ENCODE assay signal across 8 cellular contexts in genomic region chr1:27555700-27556424, GRCh38.
DNase-seq lines count a peak whose midpoint lies in the region; ATAC-seq lines count a peak whose summit lies in the region.

No MANE protein-coding gene starts in this region.

- H3K27ac Mint-ChIP-seq in T-helper 2 cell treated with Interferon-gamma antibody and Interleukin-4, amounts not matched to agents 5 μg/mL and 100 μg/mL, for 36 hours = peak overlapping the region; percentile 89
- peak overlapping the region; percentile 79 for H3K27ac Mint-ChIP-seq in stimulated activated memory B cell treated with anti-CD40 and anti-IgM and Interleukin-4, amounts not matched to agents 10 μg/mL and 1 μg/mL and 100 μg/mL, for 72 hours

- H3K4me1 Mint-ChIP-seq in T-helper 2 cell treated with Interferon-gamma antibody and Interleukin-4, amounts not matched to agents 5 μg/mL and 100 μg/mL, for 36 hours (ENCODE audit: low read depth) = peaks cover 23% of the 10 kb centered on the region
- H3K4me1 Mint-ChIP-seq in stimulated activated memory B cell treated with anti-CD40 and anti-IgM and Interleukin-4, amounts not matched to agents 10 μg/mL and 1 μg/mL and 100 μg/mL, for 72 hours = peaks cover 43% of the 10 kb centered on the region

- peaks cover 6% of the 10 kb centered on the region for H3K36me3 Mint-ChIP-seq in T-helper 2 cell treated with Interferon-gamma antibody and Interleukin-4, amounts not matched to agents 5 μg/mL and 100 μg/mL, for 36 hours (ENCODE audit: low read depth)
- peaks cover 7% of the 10 kb centered on the region for H3K36me3 Mint-ChIP-seq in stimulated activated memory B cell treated with anti-CD40 and anti-IgM and Interleukin-4, amounts not matched to agents 10 μg/mL and 1 μg/mL and 100 μg/mL, for 72 hours

- DNase-seq in GM19238 (ENCODE audit: insufficient read length, low spot score) = peak; percentile 87
- no peak for DNase-seq in T-helper 2 cell treated with Interferon-gamma antibody and Interleukin-4, amounts not matched to agents 5 μg/mL and 100 μg/mL, for 36 hours (ENCODE audit: low spot score)
- DNase-seq in germinal center (ENCODE audit: low spot score) = peak; percentile 61
- DNase-seq in superior temporal gyrus (ENCODE audit: extremely low spot score) = no peak
- DNase-seq in SKM-1 (lab: John Stamatoyannopoulos, UW; ENCODE audit: unreplicated experiment) = no peak
- no peak for DNase-seq in Ammon's horn (ENCODE audit: low spot score)

- no peaks in the 10 kb centered on the region for H3K27me3 Mint-ChIP-seq in T-helper 2 cell treated with Interferon-gamma antibody and Interleukin-4, amounts not matched to agents 5 μg/mL and 100 μg/mL, for 36 hours (ENCODE audit: low read depth)
- no peaks in the 10 kb centered on the region for H3K27me3 Mint-ChIP-seq in stimulated activated memory B cell treated with anti-CD40 and anti-IgM and Interleukin-4, amounts not matched to agents 10 μg/mL and 1 μg/mL and 100 μg/mL, for 72 hours

- peak overlapping the region; percentile 71 for H3K4me3 Mint-ChIP-seq in T-helper 2 cell treated with Interferon-gamma antibody and Interleukin-4, amounts not matched to agents 5 μg/mL and 100 μg/mL, for 36 hours
- no peak overlapping the region for H3K4me3 Mint-ChIP-seq in stimulated activated memory B cell treated with anti-CD40 and anti-IgM and Interleukin-4, amounts not matched to agents 10 μg/mL and 1 μg/mL and 100 μg/mL, for 72 hours

- ATAC-seq in stimulated activated memory B cell treated with anti-CD40 and anti-IgM and Interleukin-4, amounts not matched to agents 10 μg/mL and 1 μg/mL and 100 μg/mL, for 72 hours = peak; percentile 55
- ATAC-seq in HG03469 (IDR thresholded peaks at IDR 0.05; ENCODE audit: unreplicated experiment) = no peak

- H3K9me3 Mint-ChIP-seq in T-helper 2 cell treated with Interferon-gamma antibody and Interleukin-4, amounts not matched to agents 5 μg/mL and 100 μg/mL, for 36 hours = no peaks in the 10 kb centered on the region
- no peaks in the 10 kb centered on the region for H3K9me3 Mint-ChIP-seq in stimulated activated memory B cell treated with anti-CD40 and anti-IgM and Interleukin-4, amounts not matched to agents 10 μg/mL and 1 μg/mL and 100 μg/mL, for 72 hours

Comparison
In these comparisons a context has a peak if more than half of its experiments do, and no peak if none do; other contexts are left out.
1. DNase-seq: peak in GM19238 (single experiment) and germinal center (single experiment); none in T-helper 2 cell treated with Interferon-gamma antibody and Interleukin-4, amounts not matched to agents 5 μg/mL and 100 μg/mL, for 36 hours (single experiment), superior temporal gyrus (single experiment), SKM-1 (single experiment) and Ammon's horn (single experiment).